28 cellular contexts compared by ENCODE assay signal in genomic region chr10:128074589-128074988, GRCh38.
"Had no signal": no experiment of that assay in that cellular context is flagged by ENCODE, and none has a peak within 500 bp of the region (broad histone marks: within the 10 kb centered on the region; RNA-seq: fewer than 3 reads in every experiment).

No MANE protein-coding gene starts in this region.

- DNase-seq: activated effector memory CD4-positive, alpha-beta T cell treated with Interleukin-2 at 50 U/mL for 16 hours; activated gamma-delta T cell; activated gamma-delta T cell treated with Interleukin-2 at 50 U/mL for 16 hours; activated naive CD4-positive, alpha-beta T cell; activated naive CD4-positive, alpha-beta T cell treated with anti-CD3 and anti-CD28 coated beads for 36 hours; activated naive CD4-positive, alpha-beta T cell treated with anti-CD3 and anti-CD28 coated beads, Interleukin-2, amount 10 ng/mL, durations not matched to agents 7 days and 5 days; activated naive CD4-positive, alpha-beta T cell treated with anti-CD3 and anti-CD28 coated beads, Interleukin-2, amount 50 U/mL, for 16 hours; activated naive CD4-positive, alpha-beta T cell treated with Interleukin-2 at 50 U/mL for 16 hours; activated naive CD8-positive, alpha-beta T cell treated with anti-CD3 and anti-CD28 coated beads for 36 hours; activated naive CD8-positive, alpha-beta T cell treated with anti-CD3 and anti-CD28 coated beads, Interleukin-2, amount 10 ng/mL, durations not matched to agents 7 days and 5 days; activated naive CD8-positive, alpha-beta T cell treated with anti-CD3 and anti-CD28 coated beads, Interleukin-2, amount 50 U/mL, for 24 hours; activated T-cell treated with anti-CD3 and anti-CD28 coated beads, Interleukin-2, amount 50 U/mL, for 4 hours; activated T-cell treated with anti-CD3 and anti-CD28 coated beads, Interleukin-2, amount 50 U/mL, for 48 hours; activated T-cell treated with anti-CD3 and anti-CD28 coated beads, Interleukin-2, amount 50 U/mL, for 72 hours; amniotic stem cell; amygdala; anterior cingulate cortex; body of pancreas; brain microvascular endothelial cell; caudate nucleus; central memory CD4-positive, alpha-beta T cell; cerebellar nuclear complex had no signal

- H3K36me3 ChIP-seq: cardiac muscle cell had no signal

- ATAC-seq: activated naive CD4-positive, alpha-beta T cell treated with anti-CD3 and anti-CD28 coated beads, Interleukin-2, amount 50 U/mL, for 72 hours; activated naive CD8-positive, alpha-beta T cell treated with anti-CD3 and anti-CD28 coated beads, Interleukin-2, amount 50 U/mL, for 24 hours; activated T-cell treated with anti-CD3 and anti-CD28 coated beads, Interleukin-2, amount 50 U/mL, for 4 hours; activated T-cell treated with anti-CD3 and anti-CD28 coated beads, Interleukin-2, amount 50 U/mL, for 72 hours; activated T-helper 17 cell treated with anti-CD3 and anti-CD28 coated beads, Interleukin-2, amount 50 U/mL, for 72 hours; body of pancreas had no signal

- H3K27ac ChIP-seq: adrenal gland, ascending aorta, body of pancreas, brain microvascular endothelial cell, breast epithelium, cardiac muscle cell had no signal

- H3K9me3 ChIP-seq: adrenal gland, ascending aorta, body of pancreas, breast epithelium had no signal

- H3K4me3 ChIP-seq: adrenal gland, ascending aorta, body of pancreas, breast epithelium, cardiac muscle cell had no signal

- H3K27me3 ChIP-seq: adrenal gland, ascending aorta, brain microvascular endothelial cell, breast epithelium, cardiac muscle cell had no signal

- H3K4me1 ChIP-seq: adrenal gland, ascending aorta, body of pancreas, breast epithelium had no signal
